18 cellular contexts compared by ENCODE assay signal in the genomic region with DNA sequence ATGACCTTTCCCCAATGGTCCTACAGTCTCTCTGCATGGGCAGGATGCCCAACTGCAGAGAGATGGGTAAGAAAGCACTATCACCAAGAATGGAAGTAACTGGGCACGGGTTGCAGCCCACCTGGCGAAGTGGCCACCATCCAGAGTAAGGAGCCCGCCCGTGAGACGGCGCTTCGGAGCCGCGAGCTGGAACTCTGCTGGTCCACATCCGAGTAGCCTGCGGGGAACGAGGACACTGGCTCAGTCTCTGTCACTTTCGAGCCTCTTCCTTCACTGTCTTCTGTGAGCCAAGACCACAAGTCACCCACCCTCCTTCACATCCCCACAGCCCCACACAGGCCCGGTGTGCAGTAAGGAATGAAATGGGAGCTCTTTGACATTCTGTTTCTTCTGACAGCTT. TPM values are rescaled to one million over a fixed set of nuclear protein-coding genes. Genes with fewer than 3 reads are reported as not detected.
DNase-seq lines count a peak whose midpoint lies in the region; ATAC-seq and TF ChIP-seq lines count a peak whose summit lies in the region.
"Had no signal": no experiment of that assay in that cellular context is flagged by ENCODE, and none has a peak within 500 bp of the region (broad histone marks: within the 10 kb centered on the region; RNA-seq: fewer than 3 reads in every experiment).

No MANE protein-coding gene starts in this region.

- POLR2A ChIA-PET in activated B cell treated with CpG ODN at 0.5 μM for 24 hours (lab: Charles Lee): interaction anchor here (0.7 to 5.7 kb wide), 2 partner anchors 17 to 45 kb away, joined by 3 to 37 read pairs; a partner anchor contains a TSS

- intact Hi-C loops in activated B cell treated with CpG ODN at 0.5 μM for 24 hours (cut with micrococcal nuclease): no loop called here

- peaks cover 63% of the 10 kb centered on the region for H3K4me1 Mint-ChIP-seq in activated CD8-positive, alpha-beta memory T cell treated with anti-CD3 and anti-CD28 coated beads, Interleukin-2, amount 10 ng/mL, durations not matched to agents 7 days and 5 days
- H3K4me1 Mint-ChIP-seq in activated B cell treated with CpG ODN at 0.5 μM for 24 hours: peaks cover 52% of the 10 kb centered on the region
- H3K4me1 Mint-ChIP-seq in stimulated activated naive B cell treated with anti-CD40 and anti-IgM and Interleukin-4, amounts not matched to agents 10 μg/mL and 1 μg/mL and 100 μg/mL, for 72 hours: peaks cover 30 to 57% of the 10 kb centered on the region in 2 donors

- peak overlapping the region; percentile 84 for H3K27ac ChIP-seq in effector memory CD4-positive, alpha-beta T cell (ENCODE audit: insufficient read depth, low read length, poor library complexity, severe bottlenecking)
- no peak overlapping the region for H3K27ac ChIP-seq in suprapubic skin
- H3K27ac ChIP-seq: adrenal gland, KMS-11 had no signal

- no peaks in the 10 kb centered on the region for H3K9me3 ChIP-seq in effector memory CD4-positive, alpha-beta T cell (ENCODE audit: control insufficient read depth, low read length)
- no peaks in the 10 kb centered on the region for H3K9me3 ChIP-seq in suprapubic skin
- H3K9me3 ChIP-seq: adrenal gland, Caco-2, upper lobe of right lung had no signal

- peaks cover 83% of the 10 kb centered on the region for H3K36me3 Mint-ChIP-seq in activated CD8-positive, alpha-beta memory T cell treated with anti-CD3 and anti-CD28 coated beads, Interleukin-2, amount 10 ng/mL, durations not matched to agents 7 days and 5 days
- peaks cover 73% of the 10 kb centered on the region for H3K36me3 Mint-ChIP-seq in activated B cell treated with CpG ODN at 0.5 μM for 24 hours (ENCODE audit: low read depth)
- H3K36me3 Mint-ChIP-seq in stimulated activated naive B cell treated with anti-CD40 and anti-IgM and Interleukin-4, amounts not matched to agents 10 μg/mL and 1 μg/mL and 100 μg/mL, for 72 hours: peaks cover 37 to 50% of the 10 kb centered on the region in 2 donors

- peaks cover 43% of the 10 kb centered on the region for H3K4me1 ChIP-seq in effector memory CD4-positive, alpha-beta T cell (ENCODE audit: control insufficient read depth, insufficient read depth, low read length, poor library complexity, severe bottlenecking)
- H3K4me1 ChIP-seq in suprapubic skin: peaks cover 62% of the 10 kb centered on the region

- CTCF ChIA-PET in activated CD8-positive, alpha-beta memory T cell treated with anti-CD3 and anti-CD28 coated beads, Interleukin-2, amount 10 ng/mL, durations not matched to agents 7 days and 5 days (lab: Charles Lee): interaction anchor here (1.1 to 4.6 kb wide), 5 partner anchors 13 to 119 kb away, joined by 4 to 31 read pairs (median 20); no protein-coding TSS in a partner anchor
- CTCF ChIA-PET in activated B cell treated with CpG ODN at 0.5 μM for 24 hours (lab: Charles Lee): no interaction called here

- no peak for DNase-seq in activated CD8-positive, alpha-beta memory T cell treated with anti-CD3 and anti-CD28 coated beads, Interleukin-2, amount 10 ng/mL, durations not matched to agents 7 days and 5 days
- no peak for DNase-seq in activated CD8-positive, alpha-beta memory T cell treated with anti-CD3 and anti-CD28 coated beads, Interleukin-2, amount 50 U/mL, for 4 hours
- DNase-seq in activated B cell treated with CpG ODN at 0.5 μM for 24 hours (no peak), suprapubic skin (ENCODE audit: low spot score in 2 of 2) (no peak)
- DNase-seq in effector memory CD4-positive, alpha-beta T cell: no peak
- DNase-seq in stimulated activated naive B cell treated with anti-CD40 and anti-IgM and Interleukin-4, amounts not matched to agents 10 μg/mL and 1 μg/mL and 100 μg/mL, for 72 hours: no peak
- no peak for DNase-seq in stimulated activated CD4-positive, alpha-beta T cell treated with anti-CD3 and anti-CD28 coated beads, Interleukin-4, amount 100 ng/mL, for 1 hour
- DNase-seq: adrenal gland, Caco-2, foreskin fibroblast, NCI-H1092, NCI-H2171, NCI-H748 treated with DMSO at 0.1 percent for 48 hours, upper lobe of right lung had no signal

- H3K9me3 Mint-ChIP-seq in activated CD8-positive, alpha-beta memory T cell treated with anti-CD3 and anti-CD28 coated beads, Interleukin-2, amount 10 ng/mL, durations not matched to agents 7 days and 5 days (ENCODE audit: low read depth): no peaks in the 10 kb centered on the region
- no peaks in the 10 kb centered on the region for H3K9me3 Mint-ChIP-seq in activated B cell treated with CpG ODN at 0.5 μM for 24 hours
- H3K9me3 Mint-ChIP-seq in stimulated activated naive B cell treated with anti-CD40 and anti-IgM and Interleukin-4, amounts not matched to agents 10 μg/mL and 1 μg/mL and 100 μg/mL, for 72 hours: peaks cover 0 to 3% of the 10 kb centered on the region in 2 donors

- peak overlapping the region; percentile 74 for H3K27ac Mint-ChIP-seq in activated CD8-positive, alpha-beta memory T cell treated with anti-CD3 and anti-CD28 coated beads, Interleukin-2, amount 10 ng/mL, durations not matched to agents 7 days and 5 days
- peak overlapping the region; percentile 65 for H3K27ac Mint-ChIP-seq in activated B cell treated with CpG ODN at 0.5 μM for 24 hours
- peak overlapping the region; percentile 99 for H3K27ac Mint-ChIP-seq in stimulated activated naive B cell treated with anti-CD40 and anti-IgM and Interleukin-4, amounts not matched to agents 10 μg/mL and 1 μg/mL and 100 μg/mL, for 72 hours

- no peak overlapping the region for H3K4me3 ChIP-seq in effector memory CD4-positive, alpha-beta T cell (ENCODE audit: insufficient read depth, low read depth, low read length, poor library complexity, severe bottlenecking)
- no peak overlapping the region for H3K4me3 ChIP-seq in suprapubic skin
- H3K4me3 ChIP-seq: adrenal gland, smooth muscle cell, upper lobe of right lung had no signal

- TF ChIP-seq POLR2A in suprapubic skin (IDR thresholded peaks at IDR 0.05): no peak

- no peaks in the 10 kb centered on the region for H3K27me3 Mint-ChIP-seq in activated CD8-positive, alpha-beta memory T cell treated with anti-CD3 and anti-CD28 coated beads, Interleukin-2, amount 10 ng/mL, durations not matched to agents 7 days and 5 days
- no peaks in the 10 kb centered on the region for H3K27me3 Mint-ChIP-seq in activated B cell treated with CpG ODN at 0.5 μM for 24 hours
- H3K27me3 Mint-ChIP-seq in stimulated activated naive B cell treated with anti-CD40 and anti-IgM and Interleukin-4, amounts not matched to agents 10 μg/mL and 1 μg/mL and 100 μg/mL, for 72 hours: no peaks in the 10 kb centered on the region

- no peak for TF ChIP-seq EP300 in suprapubic skin (IDR thresholded peaks at IDR 0.05)

- ATAC-seq in activated CD8-positive, alpha-beta memory T cell treated with anti-CD3 and anti-CD28 coated beads, Interleukin-2, amount 10 ng/mL, durations not matched to agents 7 days and 5 days: no peak
- no peak for ATAC-seq in activated B cell treated with CpG ODN at 0.5 μM for 24 hours (ENCODE audit: low read depth)
- ATAC-seq in stimulated activated naive B cell treated with anti-CD40 and anti-IgM and Interleukin-4, amounts not matched to agents 10 μg/mL and 1 μg/mL and 100 μg/mL, for 72 hours (replicated peaks): no peak
- no peak for ATAC-seq in GM19023 (IDR thresholded peaks at IDR 0.05; ENCODE audit: unreplicated experiment)
- ATAC-seq: GM12878, upper lobe of right lung had no signal

- no peaks in the 10 kb centered on the region for H3K27me3 ChIP-seq in effector memory CD4-positive, alpha-beta T cell (replicated peaks; ENCODE audit: control insufficient read depth, insufficient read depth, low read length, poor library complexity, severe bottlenecking)
- no peaks in the 10 kb centered on the region for H3K27me3 ChIP-seq in suprapubic skin
- H3K27me3 ChIP-seq: adrenal gland, upper lobe of right lung had no signal

- TF ChIP-seq CTCF in activated B cell treated with CpG ODN at 0.5 μM for 24 hours (IDR thresholded peaks at IDR 0.05) (no peak), suprapubic skin (IDR thresholded peaks at IDR 0.05) (no peak)

- peaks cover 78% of the 10 kb centered on the region for H3K36me3 ChIP-seq in effector memory CD4-positive, alpha-beta T cell (ENCODE audit: control insufficient read depth, insufficient read depth, low read length)
- H3K36me3 ChIP-seq in suprapubic skin: peaks cover 75% of the 10 kb centered on the region

- H3K4me3 Mint-ChIP-seq in activated CD8-positive, alpha-beta memory T cell treated with anti-CD3 and anti-CD28 coated beads, Interleukin-2, amount 10 ng/mL, durations not matched to agents 7 days and 5 days: peak overlapping the region; percentile 36
- no peak overlapping the region for H3K4me3 Mint-ChIP-seq in activated B cell treated with CpG ODN at 0.5 μM for 24 hours
- peak overlapping the region; percentile 21 to 28 for H3K4me3 Mint-ChIP-seq in stimulated activated naive B cell treated with anti-CD40 and anti-IgM and Interleukin-4, amounts not matched to agents 10 μg/mL and 1 μg/mL and 100 μg/mL, for 72 hours

- WGBS in suprapubic skin: 90% methylated on average over 12 of the region's 14 CpGs

RNA-seq across cellular contexts. Expression of a gene that starts 5.7 kb away (rescaled TPM):
- 100 to 1,000 TPM; 320 to 412 TPM for total RNA-seq in activated CD8-positive, alpha-beta memory T cell treated with anti-CD3 and anti-CD28 coated beads, Interleukin-2, amount 10 ng/mL, durations not matched to agents 7 days and 5 days
- total RNA-seq in activated B cell treated with CpG ODN at 0.5 μM for 24 hours (122 and 146 TPM in 2 replicates), suprapubic skin (100 to 1,000 TPM; 186 to 262 (median 232) TPM)

RNA-seq across cellular contexts. Expression of a gene that starts 43.8 kb away (rescaled TPM):
- 1 to 10 TPM; 8.2 to 8.9 TPM for total RNA-seq in activated CD8-positive, alpha-beta memory T cell treated with anti-CD3 and anti-CD28 coated beads, Interleukin-2, amount 10 ng/mL, durations not matched to agents 7 days and 5 days
- 7.7 and 8.4 TPM in 2 replicates for total RNA-seq in activated B cell treated with CpG ODN at 0.5 μM for 24 hours
- 10 to 100 TPM; 21.8 to 27.7 (median 27.6) TPM for total RNA-seq in suprapubic skin

RNA-seq across cellular contexts. Expression of a gene that starts 44.4 kb away (rescaled TPM):
- 100 to 1,000 TPM; 116 to 146 TPM for total RNA-seq in activated CD8-positive, alpha-beta memory T cell treated with anti-CD3 and anti-CD28 coated beads, Interleukin-2, amount 10 ng/mL, durations not matched to agents 7 days and 5 days
- total RNA-seq in activated B cell treated with CpG ODN at 0.5 μM for 24 hours (90.6 and 103 TPM in 2 replicates), suprapubic skin (100 to 1,000 TPM in 1 of 4 donors, 10 to 100 TPM in 3; 73.0 to 100 (median 76.8) TPM)

RNA-seq across cellular contexts. Expression of a gene that starts 49.4 kb away (rescaled TPM):
- total RNA-seq in activated CD8-positive, alpha-beta memory T cell treated with anti-CD3 and anti-CD28 coated beads, Interleukin-2, amount 10 ng/mL, durations not matched to agents 7 days and 5 days: 10 to 100 TPM; 74.0 to 77.0 TPM
- total RNA-seq in activated B cell treated with CpG ODN at 0.5 μM for 24 hours: 39.3 and 45.2 TPM in 2 replicates
- 10 to 100 TPM; 51.4 to 87.4 (median 62.3) TPM for total RNA-seq in suprapubic skin
